In genomic region chr5:160421625-160422258, GRCh38 we compare ENCODE assay signal across 8 cellular contexts. TPM values are rescaled to one million over a fixed set of nuclear protein-coding genes. Genes with fewer than 3 reads are reported as not detected.
DNase-seq lines count a peak whose midpoint lies in the region; ATAC-seq, FAIRE-seq and TF ChIP-seq lines count a peak whose summit lies in the region.

Gene PTTG1 (plus strand): TSS chr5:160421855. CDS start chr5:160422313, 458 bp downstream.

- H2AK5ac ChIP-seq in neuronal stem cell (ENCODE audit: low read depth, low read length), result no peak within 1 kb of the TSS

- ATAC-seq in foreskin keratinocyte, result peak; percentile 89

- peak within 1 kb of the TSS; percentile 17 for H3K23ac ChIP-seq in neuronal stem cell (ENCODE audit: low read depth, low read length, poor library complexity)

- DNase-seq in HCEC 1CT (peak; percentile 97), MM.1S (peak; percentile 97), SIG-M5 treated with dmso at 0.1 percent for 504 hours (lab: John Stamatoyannopoulos, UW; ENCODE audit: unreplicated experiment) (peak; percentile 94), activated gamma-delta T cell (lab: John Stamatoyannopoulos, UW) (peak; percentile 76), foreskin keratinocyte (peak; percentile 88 to 95), neuronal stem cell (ENCODE audit: low spot score) (peak; percentile 96)

- H3K79me2 ChIP-seq in MM.1S (ENCODE audit: low read length), result peaks cover 57% of the 10 kb centered on the region

- H3K4me2 ChIP-seq in MM.1S (ENCODE audit: low read depth, low read length), result peak within 1 kb of the TSS; percentile 73
- peak within 1 kb of the TSS; percentile 63 for H3K4me2 ChIP-seq in neuronal stem cell (ENCODE audit: insufficient read depth, low read length, poor library complexity, severe bottlenecking)

- H3K79me1 ChIP-seq in neuronal stem cell (ENCODE audit: low read depth, low read length), result peaks cover 6% of the 10 kb centered on the region

- H2BK12ac ChIP-seq in neuronal stem cell (ENCODE audit: low read length), result no peak within 1 kb of the TSS

- no peak within 1 kb of the TSS for H3K4ac ChIP-seq in neuronal stem cell (ENCODE audit: low read length)

- peak; percentile 99 for FAIRE-seq in G401.6 (lab: Jason Lieb, UNC)

- WGBS in neuronal stem cell (ENCODE audit: extremely low coverage in 2 of 2, insufficient read length in 2 of 2, insufficient replicate concordance in 1 of 2), 2 donors, result no CpG with 5 or more reads among the region's 39 CpGs

- no peak within 1 kb of the TSS for H4K91ac ChIP-seq in neuronal stem cell (ENCODE audit: low read depth, low read length, poor library complexity)

- peaks cover 4% of the 10 kb centered on the region; the same call in 1 of the 2 replicates for H3K36me3 ChIP-seq in MM.1S (replicated peaks; ENCODE audit: insufficient read depth, low read length)
- H3K36me3 ChIP-seq in neuronal stem cell (replicated peaks in 1 of 2; ENCODE audit: control insufficient read depth in 2 of 2, insufficient read depth in 2 of 2, low read length in 2 of 2), result peaks cover 8 to 43% of the 10 kb centered on the region in 2 donors
- peaks cover 0 to under 1% (median 0%) of the 10 kb centered on the region in 5 donors for H3K36me3 ChIP-seq in subcutaneous abdominal adipose tissue (ENCODE audit: control insufficient read depth in 5 of 5, insufficient read depth in 5 of 5, low read length in 5 of 5)

- no peaks in the 10 kb centered on the region for H4K20me1 ChIP-seq in MM.1S (ENCODE audit: insufficient read depth, low read length)

- H3K18ac ChIP-seq in neuronal stem cell (ENCODE audit: low read length), result peak within 1 kb of the TSS; percentile 55

- H3K9ac ChIP-seq in MM.1S (ENCODE audit: low read length) (peak within 1 kb of the TSS; percentile 63), neuronal stem cell (ENCODE audit: low read depth, low read length, poor library complexity) (peak within 1 kb of the TSS; percentile 81), subcutaneous abdominal adipose tissue (ENCODE audit: low read length in 5 of 5) (peak within 1 kb of the TSS in 4 of 5 donors; percentile 50 to 83 (median 69))

- peaks cover 28% of the 10 kb centered on the region for H3F3A ChIP-seq in MM.1S (ENCODE audit: insufficient read depth, low read length)

- no peak within 1 kb of the TSS for H2BK120ac ChIP-seq in neuronal stem cell (ENCODE audit: low read depth, low read length)

- no peak within 1 kb of the TSS for H3K14ac ChIP-seq in neuronal stem cell (ENCODE audit: low read length)

- TF ChIP-seq CTCF in MM.1S (IDR thresholded peaks at IDR 0.05; ENCODE audit: low read length) (no peak), foreskin keratinocyte (conservative IDR thresholded peaks at IDR 0.05) (no peak)

- H3K4me1 ChIP-seq in MM.1S (ENCODE audit: low read length) (peaks cover 31% of the 10 kb centered on the region), foreskin keratinocyte (peaks cover 19% of the 10 kb centered on the region), neuronal stem cell (ENCODE audit: control insufficient read depth in 2 of 2, insufficient read depth in 1 of 2, low read depth in 1 of 2, low read length in 2 of 2) (peaks cover 12 to 34% of the 10 kb centered on the region in 2 donors), subcutaneous abdominal adipose tissue (ENCODE audit: control insufficient read depth in 5 of 5, insufficient read depth in 5 of 5, low read length in 5 of 5) (peaks cover 5 to 38% (median 33%) of the 10 kb centered on the region in 5 donors)

- H3K27me3 ChIP-seq in MM.1S (replicated peaks; ENCODE audit: insufficient read depth, low read length) (no peaks in the 10 kb centered on the region), foreskin keratinocyte (no peaks in the 10 kb centered on the region), neuronal stem cell (ENCODE audit: control insufficient read depth in 3 of 3, insufficient read depth in 3 of 3, low read depth in 1 of 3, low read length in 3 of 3) (no peaks in the 10 kb centered on the region), subcutaneous abdominal adipose tissue (ENCODE audit: control insufficient read depth in 5 of 5, insufficient read depth in 4 of 5, low read length in 5 of 5) (no peaks in the 10 kb centered on the region)

- H4K8ac ChIP-seq in neuronal stem cell (ENCODE audit: low read depth, low read length), result no peak within 1 kb of the TSS

- H3K9me3 ChIP-seq in MM.1S (replicated peaks; ENCODE audit: insufficient read depth, low read length), result no peaks in the 10 kb centered on the region
- H3K9me3 ChIP-seq in neuronal stem cell (replicated peaks in 1 of 2; ENCODE audit: control insufficient read depth in 2 of 2, insufficient read depth in 1 of 2, low read depth in 1 of 2, low read length in 2 of 2), result no peaks in the 10 kb centered on the region
- H3K9me3 ChIP-seq in subcutaneous abdominal adipose tissue (ENCODE audit: control insufficient read depth in 5 of 5, low read length in 5 of 5), result no peaks in the 10 kb centered on the region

- no peaks in the 10 kb centered on the region for H3K9me2 ChIP-seq in MM.1S (replicated peaks; ENCODE audit: insufficient read depth, low read length)

- H2BK5ac ChIP-seq in neuronal stem cell (ENCODE audit: low read length), result no peak within 1 kb of the TSS

- H2AFZ ChIP-seq in MM.1S (ENCODE audit: low read length) (peak within 1 kb of the TSS; percentile 75), neuronal stem cell (ENCODE audit: low read length) (peak within 1 kb of the TSS; percentile 85)

- H3K4me3 ChIP-seq in MM.1S (ENCODE audit: low read length) (peak within 1 kb of the TSS; percentile 81), neuronal stem cell (ENCODE audit: low read length in 2 of 2) (peak within 1 kb of the TSS; percentile 62 to 80), subcutaneous abdominal adipose tissue (ENCODE audit: low read depth in 1 of 5, low read length in 5 of 5) (peak within 1 kb of the TSS; percentile 68 to 85 (median 73))

- H2BK15ac ChIP-seq in neuronal stem cell (ENCODE audit: low read length), result no peak within 1 kb of the TSS

- H3K27ac ChIP-seq in MM.1S (ENCODE audit: low read length) (peak within 1 kb of the TSS; percentile 24; the same call in 1 of the 2 replicates), foreskin keratinocyte (peak within 1 kb of the TSS; percentile 84), neuronal stem cell (replicated peaks; ENCODE audit: low read length) (peak within 1 kb of the TSS; percentile 14), subcutaneous abdominal adipose tissue (ENCODE audit: low read depth, low read length) (peak within 1 kb of the TSS; percentile 37)

RNA-seq across cellular contexts. Expression of gene PTTG1, which starts in this region (rescaled TPM):
- 183 and 204 TPM in 2 replicates for total RNA-seq in foreskin keratinocyte
- polyA plus RNA-seq in foreskin keratinocyte, result 225 and 280 TPM in 2 replicates
- polyA plus RNA-seq in neuronal stem cell (2013, experiment 1 of 2), result 707 TPM
- 711 TPM for polyA plus RNA-seq in neuronal stem cell (2013, experiment 2 of 2)

Comparison
In these comparisons a context has a peak if more than half of its experiments do, and no peak if none do; other contexts are left out.
1. Peak in every context shown above with its lines: DNase-seq, ATAC-seq, H3K4me3 ChIP-seq and H3K27ac ChIP-seq.
2. H3K27ac ChIP-seq: peak in every context shown above with its lines; median percentile 84 in foreskin keratinocyte; 37 in subcutaneous abdominal adipose tissue; 24 in MM.1S; 14 in neuronal stem cell.